In genomic region chr19:45922281-45922680, GRCh38 we compare ENCODE assay signal across 1 cellular context.
A peak's percentile ranks its signal among the peaks of the same experiment; 100 is the strongest.
TF ChIP-seq lines count a peak whose summit lies in the region.

No MANE protein-coding gene starts in this region.

TF ChIP-seq in H1, 55 proteins besides CTCF, POLR2A, EP300 and RAD21:
- TF ChIP-seq HDAC2 (IDR thresholded peaks at IDR 0.05; ENCODE audit: borderline replicate concordance in 1 of 2, low read depth in 2 of 2, low read length in 2 of 2), result peak in 1 of 2 experiments; percentile 93; a peak in 1 of 4 replicates
- TF ChIP-seq, protein P1, sequence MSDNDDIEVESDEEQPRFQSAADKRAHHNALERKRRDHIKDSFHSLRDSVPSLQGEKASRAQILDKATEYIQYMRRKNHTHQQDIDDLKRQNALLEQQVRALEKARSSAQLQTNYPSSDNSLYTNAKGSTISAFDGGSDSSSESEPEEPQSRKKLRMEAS (IDR thresholded peaks at IDR 0.05), result no peak
- no peak for TF ChIP-seq TBP (IDR thresholded peaks at IDR 0.05; ENCODE audit: low read depth, low read length)
- TF ChIP-seq YY1 (IDR thresholded peaks at IDR 0.05; ENCODE audit: low read depth, low read length), result peak; percentile 51; the same call in 1 of the 2 replicates
- TF ChIP-seq TCF12 (IDR thresholded peaks at IDR 0.05; ENCODE audit: low read depth, low read length), result no peak
- TF ChIP-seq SAP30 (IDR thresholded peaks at IDR 0.05; ENCODE audit: insufficient read depth, insufficient replicate concordance, low read length), result no peak
- TF ChIP-seq NANOG (IDR thresholded peaks at IDR 0.05; ENCODE audit: insufficient read depth, low read depth, low read length, poor library complexity, severe bottlenecking), result peak; percentile 8
- no peak for TF ChIP-seq ZNF274 (IDR thresholded peaks at IDR 0.05; ENCODE audit: borderline replicate concordance, extremely low read depth, low read length)
- peak; percentile 97 for TF ChIP-seq KDM1A (IDR thresholded peaks at IDR 0.05; ENCODE audit: borderline replicate concordance, low read length)
- no peak for TF ChIP-seq SP2 (IDR thresholded peaks at IDR 0.05; ENCODE audit: low read length)
- no peak for TF ChIP-seq SRF (IDR thresholded peaks at IDR 0.05; ENCODE audit: low read depth, low read length)
- no peak for TF ChIP-seq HDAC6 (IDR thresholded peaks at IDR 0.05; ENCODE audit: low read depth, low read length)
- no peak for TF ChIP-seq RNF2 (IDR thresholded peaks at IDR 0.05; ENCODE audit: borderline replicate concordance, low read depth, low read length, missing control alignments, poor library complexity, severe bottlenecking)
- no peak for TF ChIP-seq GTF2F1 (IDR thresholded peaks at IDR 0.05; ENCODE audit: borderline replicate concordance, low read depth, low read length)
- no peak for TF ChIP-seq BCL11A (IDR thresholded peaks at IDR 0.05; ENCODE audit: low read depth in 2 of 2, low read length in 2 of 2)
- TF ChIP-seq EGR1 (IDR thresholded peaks at IDR 0.05; ENCODE audit: borderline replicate concordance, low read depth, low read length), result no peak
- no peak for TF ChIP-seq ASH2L (IDR thresholded peaks at IDR 0.05; ENCODE audit: low read length)
- TF ChIP-seq GABPA (IDR thresholded peaks at IDR 0.05; ENCODE audit: borderline replicate concordance, insufficient read depth, low read length), result no peak
